ENCODE assay signal across 7 cellular contexts in the genomic region with DNA sequence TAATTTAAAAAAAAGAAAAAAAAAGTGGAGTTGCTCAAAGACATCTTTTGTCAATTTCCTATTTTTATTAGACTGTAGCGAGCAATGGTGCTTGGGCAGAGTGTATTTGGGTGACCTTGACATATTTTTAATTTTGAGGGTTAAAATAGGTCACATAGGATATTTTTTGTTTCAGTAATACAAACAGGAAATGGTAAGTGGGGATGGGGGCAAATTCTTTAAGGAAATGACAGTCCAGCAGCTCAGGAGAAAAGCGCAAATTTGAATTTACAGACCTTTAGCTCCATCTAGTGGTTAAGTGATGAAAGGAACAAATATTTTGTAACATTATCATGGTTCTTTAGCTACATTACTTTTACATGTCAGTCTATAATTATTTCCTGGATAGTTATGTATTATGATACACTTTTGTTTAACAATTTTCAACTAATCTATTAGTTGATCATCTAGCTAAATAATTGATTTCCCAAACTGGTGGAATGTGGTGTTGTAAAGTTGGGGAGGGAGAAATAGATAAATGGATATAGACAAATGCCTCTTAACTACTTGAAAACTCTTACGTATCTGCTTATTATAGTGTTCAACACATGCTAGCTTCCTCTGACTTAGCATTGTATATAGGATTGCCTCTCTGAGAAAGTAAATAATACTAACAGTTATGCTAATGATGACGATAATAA. TPM values are rescaled to one million over a fixed set of nuclear protein-coding genes. Genes with fewer than 3 reads are reported as not detected.
DNase-seq lines count a peak whose midpoint lies in the region; ATAC-seq and TF ChIP-seq lines count a peak whose summit lies in the region.

No MANE protein-coding gene starts in this region.

- no peak overlapping the region for H3K4me3 ChIP-seq in HFF-Myc (replicated peaks; ENCODE audit: low read depth, low read length)
- H3K4me3 ChIP-seq in astrocyte of the spinal cord (ENCODE audit: low read depth, low read length): no peak overlapping the region
- H3K4me3 ChIP-seq in tibial nerve: no peak overlapping the region

- H3K27me3 ChIP-seq in tibial nerve: no peaks in the 10 kb centered on the region

- ATAC-seq in GM19463 (IDR thresholded peaks at IDR 0.05; ENCODE audit: unreplicated experiment): no peak

- H3K9me3 ChIP-seq in tibial nerve: no peaks in the 10 kb centered on the region

- no peak overlapping the region for H3K27ac ChIP-seq in tibial nerve

- TF ChIP-seq CTCF in HFF-Myc (IDR thresholded peaks at IDR 0.05; ENCODE audit: low read depth, low read length, missing control alignments): peak; percentile 24
- TF ChIP-seq CTCF in astrocyte of the spinal cord (IDR thresholded peaks at IDR 0.05; ENCODE audit: low read depth, low read length): peak; percentile 27
- TF ChIP-seq CTCF in tibial nerve (IDR thresholded peaks at IDR 0.05): peak; percentile 56 to 89 (median 65)

- H3K36me3 ChIP-seq in tibial nerve: no peaks in the 10 kb centered on the region

- WGBS in tibial nerve, 2 donors: 50 to 51% methylated on average over 4 of the region's 4 CpGs

- DNase-seq in EL (peak; percentile 66), HFF-Myc (ENCODE audit: extremely low read depth, low read depth) (peak; percentile 47), NCI-H524 (lab: John Stamatoyannopoulos, UW) (peak; percentile 4 to 65), astrocyte of the spinal cord (ENCODE audit: low read depth, low spot score) (peak; percentile 72), iris pigment epithelial cell (ENCODE audit: low read depth) (peak; percentile 48), tibial nerve (ENCODE audit: low spot score in 2 of 2) (no peak)

- TF ChIP-seq POLR2A in tibial nerve (IDR thresholded peaks at IDR 0.05): no peak

- in situ Hi-C loops in astrocyte of the spinal cord (cut with HindIII; ENCODE audit: low sequenced_read_pairs): no loop called here

- TF ChIP-seq EP300 in tibial nerve (IDR thresholded peaks at IDR 0.05): no peak

- peaks cover 0 to 21% (median 4%) of the 10 kb centered on the region in 4 donors for H3K4me1 ChIP-seq in tibial nerve

RNA-seq across cellular contexts. Expression of a gene that starts 10.0 kb away (rescaled TPM):
- total RNA-seq in tibial nerve: 100 to 1,000 TPM; 297 to 618 (median 413) TPM

Comparison
In these comparisons a context has a peak if more than half of its experiments do, and no peak if none do; other contexts are left out.
1. DNase-seq: peak in EL (single experiment), HFF-Myc (single experiment), NCI-H524 (2 of 2), astrocyte of the spinal cord (single experiment) and iris pigment epithelial cell (single experiment); none in tibial nerve (0 of 2).
2. Peak in every context shown above with its lines, with median percentiles within 50 percentile points of each other: CTCF ChIP-seq.